27 cellular contexts compared by ENCODE assay signal in the genomic region with DNA sequence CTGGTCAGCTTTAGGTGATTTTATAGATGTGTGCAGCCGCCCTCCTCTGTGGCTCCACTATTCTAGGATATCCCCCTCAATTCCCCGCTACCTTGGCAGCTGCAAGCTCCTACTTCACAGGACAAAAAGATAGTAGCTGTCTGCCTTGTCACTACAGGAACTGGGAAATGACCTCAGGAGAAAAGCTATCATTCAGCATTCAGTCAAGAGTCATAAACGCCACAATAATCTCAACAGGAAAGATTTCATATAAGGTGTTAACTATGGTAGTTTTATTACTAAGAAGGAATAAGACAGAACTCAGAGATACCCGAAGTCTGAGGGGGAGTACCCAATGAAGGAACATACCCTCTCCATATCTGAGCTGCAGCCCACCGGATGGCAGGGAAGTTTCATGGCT.
"Had no signal": no experiment of that assay in that cellular context is flagged by ENCODE, and none has a peak within 500 bp of the region (broad histone marks: within the 10 kb centered on the region; RNA-seq: fewer than 3 reads in every experiment).

No MANE protein-coding gene starts in this region.

- H3K36me3 ChIP-seq: left lung, lower lobe of right lung, pancreas, prostate gland, stomach, thyroid gland, transverse colon, upper lobe of left lung, vagina had no signal

- H3K27ac Mint-ChIP-seq: mesothelial cell of epicardium; natural killer cell treated with Interleukin-12 subunit alpha and Interleukin-12 subunit beta and Interleukin-15 and Interleukin-18, amount 100 ng/mL, for 72 hours; stimulated activated naive B cell treated with anti-CD40 and anti-IgM and Interleukin-4, amounts not matched to agents 10 μg/mL and 1 μg/mL and 100 μg/mL, for 72 hours had no signal

- H3K4me3 ChIP-seq: left lung, lower lobe of right lung, pancreas, prostate gland, skin epidermis, stomach, testis, thyroid gland, transverse colon, upper lobe of left lung, vagina had no signal

- ATAC-seq: naive thymus-derived CD4-positive, alpha-beta T cell; natural killer cell treated with Interleukin-12 subunit alpha and Interleukin-12 subunit beta and Interleukin-15 and Interleukin-18, amount 100 ng/mL, for 72 hours; sciatic nerve; stimulated activated naive B cell treated with anti-CD40 and anti-IgM and Interleukin-4, amounts not matched to agents 10 μg/mL and 1 μg/mL and 100 μg/mL, for 72 hours; stimulated activated naive CD8-positive, alpha-beta T cell treated with anti-CD3 and anti-CD28 coated beads, Interleukin-15, Interleukin-2, amounts not matched to agents 100 U/mL and 50 U/mL, for 24 hours had no signal

- DNase-seq: hippocampal formation; kidney glomerular epithelial cell; left cardiac atrium; mammary epithelial cell; mesendoderm; naive thymus-derived CD4-positive, alpha-beta T cell; retina; stimulated activated CD4-positive, alpha-beta T cell treated with anti-CD3 and anti-CD28 coated beads, Interleukin-12 subunit alpha, Interleukin-12 subunit beta, amount 100 ng/mL, for 4 hours; stimulated activated CD4-positive, alpha-beta T cell treated with anti-CD3 and anti-CD28 coated beads, Interleukin-15, amount 100 ng/mL, for 24 hours; stimulated activated CD4-positive, alpha-beta T cell treated with anti-CD3 and anti-CD28 coated beads, Interleukin-2, amount 100 ng/mL, for 24 hours; stimulated activated CD4-positive, alpha-beta T cell treated with anti-CD3 and anti-CD28 coated beads, Interleukin-4, amount 100 ng/mL, for 1 hour; stimulated activated naive B cell treated with anti-CD40 and anti-IgM and Interleukin-4, amounts not matched to agents 10 μg/mL and 1 μg/mL and 100 μg/mL, for 72 hours; stimulated activated naive CD8-positive, alpha-beta T cell treated with anti-CD3 and anti-CD28 coated beads, Interleukin-15, Interleukin-2, amounts not matched to agents 100 U/mL and 50 U/mL, for 24 hours; testis; thyroid gland; transverse colon had no signal

- H3K36me3 Mint-ChIP-seq: mesothelial cell of epicardium; naive thymus-derived CD4-positive, alpha-beta T cell; natural killer cell treated with Interleukin-12 subunit alpha and Interleukin-12 subunit beta and Interleukin-15 and Interleukin-18, amount 100 ng/mL, for 72 hours; stimulated activated naive B cell treated with anti-CD40 and anti-IgM and Interleukin-4, amounts not matched to agents 10 μg/mL and 1 μg/mL and 100 μg/mL, for 72 hours had no signal

- H3K9me3 Mint-ChIP-seq: natural killer cell treated with Interleukin-12 subunit alpha and Interleukin-12 subunit beta and Interleukin-15 and Interleukin-18, amount 100 ng/mL, for 72 hours; stimulated activated naive B cell treated with anti-CD40 and anti-IgM and Interleukin-4, amounts not matched to agents 10 μg/mL and 1 μg/mL and 100 μg/mL, for 72 hours had no signal

- H3K4me1 Mint-ChIP-seq: stimulated activated naive B cell treated with anti-CD40 and anti-IgM and Interleukin-4, amounts not matched to agents 10 μg/mL and 1 μg/mL and 100 μg/mL, for 72 hours had no signal

- H3K9me3 ChIP-seq: left lung, lower lobe of right lung, pancreas, prostate gland, stomach, testis, thyroid gland, transverse colon, upper lobe of left lung, vagina had no signal

- H3K4me1 ChIP-seq: left lung, lower lobe of right lung, prostate gland, testis, thyroid gland had no signal

- H3K27me3 Mint-ChIP-seq: naive thymus-derived CD4-positive, alpha-beta T cell; natural killer cell treated with Interleukin-12 subunit alpha and Interleukin-12 subunit beta and Interleukin-15 and Interleukin-18, amount 100 ng/mL, for 72 hours; stimulated activated naive B cell treated with anti-CD40 and anti-IgM and Interleukin-4, amounts not matched to agents 10 μg/mL and 1 μg/mL and 100 μg/mL, for 72 hours had no signal

- H3K4me3 Mint-ChIP-seq: mesothelial cell of epicardium; naive thymus-derived CD4-positive, alpha-beta T cell; natural killer cell treated with Interleukin-12 subunit alpha and Interleukin-12 subunit beta and Interleukin-15 and Interleukin-18, amount 100 ng/mL, for 72 hours; stimulated activated naive B cell treated with anti-CD40 and anti-IgM and Interleukin-4, amounts not matched to agents 10 μg/mL and 1 μg/mL and 100 μg/mL, for 72 hours had no signal
